Comparison of ENCODE assay signal across 1 cellular context in the genomic region with DNA sequence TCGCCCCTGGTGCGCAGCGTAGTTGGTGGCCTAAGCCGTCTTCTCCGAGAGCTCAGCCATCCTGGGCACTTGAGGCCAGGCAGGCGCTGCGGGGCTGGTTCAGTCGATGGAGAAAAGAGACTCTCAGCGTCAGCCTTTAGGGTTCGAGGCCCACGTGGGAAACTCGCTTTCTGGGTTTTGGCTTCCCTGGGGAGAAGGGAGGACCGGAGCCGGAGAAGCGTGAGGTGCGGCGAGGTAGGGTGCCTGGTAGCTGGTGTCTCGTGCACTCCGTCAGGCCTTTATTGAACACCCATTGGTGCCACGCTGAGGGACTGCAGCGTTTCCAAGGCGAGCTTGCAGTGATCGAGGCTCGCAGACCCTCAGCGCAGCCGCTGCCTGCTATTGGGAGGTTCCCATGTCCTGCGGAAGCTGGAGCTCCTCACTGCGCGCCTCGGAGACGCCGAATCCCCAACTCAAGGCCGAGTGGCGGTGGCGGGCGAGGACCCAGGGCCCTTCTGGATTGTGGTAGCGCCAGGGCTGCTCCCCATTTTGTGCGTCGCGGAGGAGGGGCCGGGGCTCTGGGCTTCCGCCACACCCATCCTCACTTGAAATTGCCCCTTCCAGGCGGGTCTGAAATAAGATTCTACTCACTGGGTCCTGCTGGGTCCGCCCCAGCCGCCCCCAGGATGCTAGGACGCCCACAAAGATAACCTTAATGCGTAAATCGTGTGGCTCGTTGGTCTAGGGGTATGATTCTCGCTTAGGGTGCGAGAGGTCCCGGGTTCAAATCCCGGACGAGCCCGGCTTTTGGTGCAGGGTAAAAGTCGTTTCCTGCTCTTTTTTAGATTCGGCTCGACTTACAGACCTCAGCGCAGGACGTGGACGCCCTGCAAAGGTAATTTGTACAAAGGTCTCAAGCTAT.
TF ChIP-seq lines count a peak whose summit lies in the region.

No MANE protein-coding gene starts in this region.

TF ChIP-seq in HEK293, 187 proteins besides CTCF, POLR2A, EP300 and RAD21 (continued from another document):
- TF ChIP-seq, protein P1, sequence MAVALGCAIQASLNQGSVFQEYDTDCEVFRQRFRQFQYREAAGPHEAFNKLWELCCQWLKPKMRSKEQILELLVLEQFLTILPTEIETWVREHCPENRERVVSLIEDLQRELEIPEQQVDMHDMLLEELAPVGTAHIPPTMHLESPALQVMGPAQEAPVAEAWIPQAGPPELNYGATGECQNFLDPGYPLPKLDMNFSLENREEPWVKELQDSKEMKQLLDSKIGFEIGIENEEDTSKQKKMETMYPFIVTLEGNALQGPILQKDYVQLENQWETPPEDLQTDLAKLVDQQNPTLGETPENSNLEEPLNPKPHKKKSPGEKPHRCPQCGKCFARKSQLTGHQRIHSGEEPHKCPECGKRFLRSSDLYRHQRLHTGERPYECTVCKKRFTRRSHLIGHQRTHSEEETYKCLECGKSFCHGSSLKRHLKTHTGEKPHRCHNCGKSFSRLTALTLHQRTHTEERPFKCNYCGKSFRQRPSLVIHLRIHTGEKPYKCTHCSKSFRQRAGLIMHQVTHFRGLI (tag by site-specific recombination; IDR thresholded peaks at IDR 0.05): peak; percentile 45; the same call in 1 of the 2 replicates
- TF ChIP-seq ZNF658 (tag by site-specific recombination; IDR thresholded peaks at IDR 0.05) (no peak), SP2 (tag by site-specific recombination; IDR thresholded peaks at IDR 0.05) (peak; percentile 85), ZNF302 (tag by site-specific recombination; IDR thresholded peaks at IDR 0.05; ENCODE audit: low read depth) (no peak), ZNF138 (tag by site-specific recombination; IDR thresholded peaks at IDR 0.05; ENCODE audit: borderline replicate concordance) (no peak), ZNF37A (tag by site-specific recombination; IDR thresholded peaks at IDR 0.05) (peak; percentile 61; the same call in 1 of the 2 replicates), SP3 (tag by site-specific recombination; IDR thresholded peaks at IDR 0.05) (peak; percentile 84), ZNF670 (tag by site-specific recombination; IDR thresholded peaks at IDR 0.05; ENCODE audit: low read depth) (no peak), EGR2 (tag by site-specific recombination; IDR thresholded peaks at IDR 0.05; ENCODE audit: low read depth) (peak; percentile 90), ZNF623 (tag by site-specific recombination; IDR thresholded peaks at IDR 0.05) (no peak), ZNF791 (tag by site-specific recombination; IDR thresholded peaks at IDR 0.05) (no peak), ZNF248 (tag by site-specific recombination; IDR thresholded peaks at IDR 0.05) (no peak), ZNF423 (tag by site-specific recombination; IDR thresholded peaks at IDR 0.05) (peak; percentile 83), YY1 (tag by site-specific recombination; IDR thresholded peaks at IDR 0.05) (peak; percentile 62), KLF16 (tag by site-specific recombination; IDR thresholded peaks at IDR 0.05) (peak; percentile 83), GLIS2 (tag by site-specific recombination; IDR thresholded peaks at IDR 0.05) (peak; percentile 43; the same call in 1 of the 2 replicates), ZNF24 (tag by site-specific recombination; IDR thresholded peaks at IDR 0.05) (no peak; the same call in 1 of the 2 replicates), KLF7 (tag by site-specific recombination; IDR thresholded peaks at IDR 0.05; ENCODE audit: borderline replicate concordance) (peak; percentile 64; the same call in 1 of the 2 replicates)
- TF ChIP-seq, protein P2, sequence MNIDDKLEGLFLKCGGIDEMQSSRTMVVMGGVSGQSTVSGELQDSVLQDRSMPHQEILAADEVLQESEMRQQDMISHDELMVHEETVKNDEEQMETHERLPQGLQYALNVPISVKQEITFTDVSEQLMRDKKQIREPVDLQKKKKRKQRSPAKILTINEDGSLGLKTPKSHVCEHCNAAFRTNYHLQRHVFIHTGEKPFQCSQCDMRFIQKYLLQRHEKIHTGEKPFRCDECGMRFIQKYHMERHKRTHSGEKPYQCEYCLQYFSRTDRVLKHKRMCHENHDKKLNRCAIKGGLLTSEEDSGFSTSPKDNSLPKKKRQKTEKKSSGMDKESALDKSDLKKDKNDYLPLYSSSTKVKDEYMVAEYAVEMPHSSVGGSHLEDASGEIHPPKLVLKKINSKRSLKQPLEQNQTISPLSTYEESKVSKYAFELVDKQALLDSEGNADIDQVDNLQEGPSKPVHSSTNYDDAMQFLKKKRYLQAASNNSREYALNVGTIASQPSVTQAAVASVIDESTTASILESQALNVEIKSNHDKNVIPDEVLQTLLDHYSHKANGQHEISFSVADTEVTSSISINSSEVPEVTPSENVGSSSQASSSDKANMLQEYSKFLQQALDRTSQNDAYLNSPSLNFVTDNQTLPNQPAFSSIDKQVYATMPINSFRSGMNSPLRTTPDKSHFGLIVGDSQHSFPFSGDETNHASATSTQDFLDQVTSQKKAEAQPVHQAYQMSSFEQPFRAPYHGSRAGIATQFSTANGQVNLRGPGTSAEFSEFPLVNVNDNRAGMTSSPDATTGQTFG (tag by site-specific recombination; IDR thresholded peaks at IDR 0.05; ENCODE audit: borderline replicate concordance): no peak
- TF ChIP-seq, protein P3, sequence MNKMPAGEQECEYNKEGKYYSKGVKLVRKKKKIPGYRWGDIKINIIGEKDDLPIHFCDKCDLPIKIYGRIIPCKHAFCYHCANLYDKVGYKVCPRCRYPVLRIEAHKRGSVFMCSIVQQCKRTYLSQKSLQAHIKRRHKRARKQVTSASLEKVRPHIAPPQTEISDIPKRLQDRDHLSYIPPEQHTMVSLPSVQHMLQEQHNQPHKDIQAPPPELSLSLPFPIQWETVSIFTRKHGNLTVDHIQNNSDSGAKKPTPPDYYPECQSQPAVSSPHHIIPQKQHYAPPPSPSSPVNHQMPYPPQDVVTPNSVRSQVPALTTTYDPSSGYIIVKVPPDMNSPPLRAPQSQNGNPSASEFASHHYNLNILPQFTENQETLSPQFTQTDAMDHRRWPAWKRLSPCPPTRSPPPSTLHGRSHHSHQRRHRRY (tag by site-specific recombination; IDR thresholded peaks at IDR 0.05): no peak
